In the genomic region with DNA sequence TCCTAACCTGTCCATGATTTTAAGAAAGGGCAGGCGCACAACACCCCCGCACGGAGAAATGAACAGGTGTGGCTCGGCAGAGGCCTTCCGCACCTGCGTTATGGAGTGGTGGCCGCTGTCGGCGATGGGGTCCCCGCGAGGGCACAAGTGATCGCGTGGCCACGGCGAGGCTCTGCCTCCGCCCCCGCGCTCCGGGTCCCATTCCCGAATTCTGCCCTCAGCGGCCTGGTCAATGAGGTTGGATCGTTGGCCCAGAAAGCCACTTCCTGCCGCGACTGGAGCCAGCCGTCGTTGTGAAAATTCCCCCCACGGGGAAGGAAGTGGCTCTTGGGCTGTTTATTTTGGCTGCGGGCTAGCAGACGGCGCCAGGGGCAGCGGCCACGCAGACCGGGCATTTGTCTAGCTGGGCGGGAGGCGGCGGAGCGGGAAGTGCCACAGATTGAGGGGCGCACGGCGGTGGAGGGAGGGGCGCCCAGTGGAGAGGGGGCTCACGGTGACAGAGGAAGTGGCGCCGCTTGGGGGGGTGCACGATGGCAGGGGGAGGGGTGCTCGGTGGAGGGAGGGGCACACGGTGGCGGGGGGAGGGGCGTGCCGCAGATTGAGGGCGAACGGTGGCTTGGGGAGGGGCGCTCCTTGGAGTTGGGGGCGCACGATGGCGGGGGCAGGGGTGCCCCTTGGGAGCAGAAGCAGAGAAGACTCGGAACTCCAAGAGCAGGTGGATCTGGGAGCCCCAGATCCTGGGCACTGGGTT, we compare ENCODE assay signal across 8 cellular contexts. TPM values are rescaled to one million over a fixed set of nuclear protein-coding genes. Genes with fewer than 3 reads are reported as not detected.
DNase-seq lines count a peak whose midpoint lies in the region; ATAC-seq and TF ChIP-seq lines count a peak whose summit lies in the region.

No MANE protein-coding gene starts in this region.

- peak; percentile 77 for DNase-seq in DMS53 (lab: John Stamatoyannopoulos, UW)
- peak; percentile 55 to 60 for DNase-seq in Kasumi-1 (lab: John Stamatoyannopoulos, UW)
- DNase-seq in T-cell, result peak in 19 of 34 experiments; percentile 8 to 41 (median 17)
- peak; percentile 92 for DNase-seq in chondrocyte (ENCODE audit: low spot score)
- peak; percentile 90 for DNase-seq in left lobe of liver (ENCODE audit: low spot score)
- peak; percentile 16 to 27 for DNase-seq in stimulated activated CD8-positive, alpha-beta memory T cell treated with anti-CD3 and anti-CD28 coated beads, Interleukin-15, amount 100 ng/mL, for 48 hours (ENCODE audit: low read depth in 2 of 2)

- H3K36me3 Mint-ChIP-seq in T-cell, result no peaks in the 10 kb centered on the region
- H3K36me3 Mint-ChIP-seq in chondrocyte (ENCODE audit: low read depth), result no peaks in the 10 kb centered on the region

- no peak for TF ChIP-seq CTCF in chondrocyte (IDR thresholded peaks at IDR 0.05)

- peak overlapping the region; percentile 80 to 95 (median 82) for H3K4me3 Mint-ChIP-seq in T-cell
- H3K4me3 Mint-ChIP-seq in chondrocyte (ENCODE audit: unreplicated experiment), result peak overlapping the region; percentile 70

- POLR2A ChIA-PET in T-cell (lab: Charles Lee), result no interaction called here

- CTCF ChIA-PET in T-cell (lab: Charles Lee), result no interaction called here

- H3K4me1 Mint-ChIP-seq in T-cell, result peaks cover 20 to 23% (median 22%) of the 10 kb centered on the region in 3 donors
- H3K4me1 Mint-ChIP-seq in chondrocyte (ENCODE audit: low read depth), result peaks cover 71% of the 10 kb centered on the region

- ATAC-seq in T-cell (replicated peaks in 1 of 4), result peak; percentile 21 to 53 (median 38)
- peak; percentile 82 for ATAC-seq in left lobe of liver
- ATAC-seq in GM18498 (IDR thresholded peaks at IDR 0.05; ENCODE audit: unreplicated experiment), result no peak
- no peak for ATAC-seq in HG03442 (IDR thresholded peaks at IDR 0.05; ENCODE audit: unreplicated experiment)

- H3K27ac Mint-ChIP-seq in T-cell, result peak overlapping the region; percentile 20 to 83
- H3K27ac Mint-ChIP-seq in chondrocyte (ENCODE audit: unreplicated experiment), result peak overlapping the region; percentile 93

- H3K9me3 Mint-ChIP-seq in T-cell, result no peaks in the 10 kb centered on the region
- H3K9me3 Mint-ChIP-seq in chondrocyte (ENCODE audit: low read depth), result no peaks in the 10 kb centered on the region

- H3K27me3 Mint-ChIP-seq in T-cell (peaks cover 0 to 3% of the 10 kb centered on the region in 2 donors), chondrocyte (ENCODE audit: low read depth) (no peaks in the 10 kb centered on the region)

RNA-seq across cellular contexts. Expression of a gene that starts 25.0 kb away (rescaled TPM):
- total RNA-seq in T-cell (1 to 10 TPM; 4.0 to 7.6 (median 5.2) TPM), chondrocyte (347 to 378 TPM (median 353 TPM) in 3 replicates), left lobe of liver (2.3 TPM)

Comparison
In these comparisons a context has a peak if more than half of its experiments do, and no peak if none do; other contexts are left out.
1. DNase-seq: peak in every context shown above with its lines; median percentile 92 in chondrocyte; 90 in left lobe of liver; 77 in DMS53; 58 in Kasumi-1; 22 in stimulated activated CD8-positive, alpha-beta memory T cell treated with anti-CD3 and anti-CD28 coated beads, Interleukin-15, amount 100 ng/mL, for 48 hours; 17 in T-cell.
2. ATAC-seq: peak in T-cell (4 of 4) and left lobe of liver (single experiment); none in GM18498 (single experiment) and HG03442 (single experiment).
3. RNA of a gene that starts 25.0 kb away (total RNA-seq): 347 to 378 TPM in chondrocyte; 4.0 to 7.6 TPM in T-cell and 2.3 TPM in left lobe of liver (single experiment); every median in the first group is over 10 times any median in the second.